15 cellular contexts compared by ENCODE assay signal in genomic region chr15:85760531-85761371, GRCh38. TPM values are rescaled to one million over a fixed set of nuclear protein-coding genes. Genes with fewer than 3 reads are reported as not detected.
DNase-seq lines count a peak whose midpoint lies in the region; ATAC-seq, FAIRE-seq and TF ChIP-seq lines count a peak whose summit lies in the region.
"Had no signal": no experiment of that assay in that cellular context is flagged by ENCODE, and none has a peak within 500 bp of the region (broad histone marks: within the 10 kb centered on the region; RNA-seq: fewer than 3 reads in every experiment).

No MANE protein-coding gene starts in this region.

- RAD21 ChIA-PET in HCT116 (lab: Charles Lee; ENCODE audit: low non-redundant PET in 1 of 2, low total read pairs in 2 of 2, uncharacterized antibody in 2 of 2, unreplicated experiment in 2 of 2), result no interaction called here

- H3K9me3 ChIP-seq in HCT116 (ENCODE audit: control insufficient read depth in 1 of 2, insufficient read depth in 1 of 2, low read depth in 1 of 2, low read length in 2 of 2), result no peaks in the 10 kb centered on the region
- H3K9me3 ChIP-seq in astrocyte (ENCODE audit: insufficient read depth, low read depth, low read length), result no peaks in the 10 kb centered on the region

- H3K27me3 Mint-ChIP-seq in astrocyte (ENCODE audit: low read depth, unreplicated experiment), result no peaks in the 10 kb centered on the region
- H3K27me3 Mint-ChIP-seq in activated T-cell treated with anti-CD3 and anti-CD28 coated beads, Interleukin-2, amount 50 U/mL, for 72 hours (ENCODE audit: low read depth), result no peaks in the 10 kb centered on the region
- H3K27me3 Mint-ChIP-seq: effector memory CD8-positive, alpha-beta T cell had no signal

- intact Hi-C loops in HCT116 (cut with micrococcal nuclease), result no loop called here

- H3K9me2 ChIP-seq in HCT116 (ENCODE audit: insufficient read depth), result no peaks in the 10 kb centered on the region

- CTCF ChIA-PET in HCT116 (lab: Charles Lee), result no interaction called here

- BruUV-seq in HCT116 (replicated peaks; lab: Mats Ljungman, UMichigan), result no TSS peak

- H3K9me3 Mint-ChIP-seq in astrocyte (ENCODE audit: unreplicated experiment), result no peaks in the 10 kb centered on the region
- H3K9me3 Mint-ChIP-seq in activated T-cell treated with anti-CD3 and anti-CD28 coated beads, Interleukin-2, amount 50 U/mL, for 72 hours, result no peaks in the 10 kb centered on the region
- H3K9me3 Mint-ChIP-seq: activated naive CD4-positive, alpha-beta T cell treated with anti-CD3 and anti-CD28 coated beads, Interleukin-2, amount 50 U/mL, for 72 hours; effector memory CD8-positive, alpha-beta T cell; natural killer cell had no signal

- peaks cover 8% of the 10 kb centered on the region for H3K4me1 Mint-ChIP-seq in astrocyte (ENCODE audit: low read depth, unreplicated experiment)
- no peaks in the 10 kb centered on the region for H3K4me1 Mint-ChIP-seq in activated T-cell treated with anti-CD3 and anti-CD28 coated beads, Interleukin-2, amount 50 U/mL, for 72 hours (ENCODE audit: low read depth)

- no peak overlapping the region for H3K27ac Mint-ChIP-seq in astrocyte (ENCODE audit: unreplicated experiment)
- no peak overlapping the region for H3K27ac Mint-ChIP-seq in activated T-cell treated with anti-CD3 and anti-CD28 coated beads, Interleukin-2, amount 50 U/mL, for 72 hours
- H3K27ac Mint-ChIP-seq: activated naive CD4-positive, alpha-beta T cell treated with anti-CD3 and anti-CD28 coated beads, Interleukin-2, amount 50 U/mL, for 72 hours; effector memory CD8-positive, alpha-beta T cell; natural killer cell had no signal

- H3K36me3 ChIP-seq in HCT116 (ENCODE audit: control insufficient read depth in 1 of 2, insufficient read depth in 2 of 2, low read length in 2 of 2), result no peaks in the 10 kb centered on the region
- no peaks in the 10 kb centered on the region for H3K36me3 ChIP-seq in astrocyte (ENCODE audit: insufficient read depth, low read length)

- H3K27me3 ChIP-seq in HCT116 (ENCODE audit: insufficient read depth, low read length) (no peaks in the 10 kb centered on the region), astrocyte (ENCODE audit: insufficient read depth, low read length) (no peaks in the 10 kb centered on the region)

- H3K79me2 ChIP-seq in HCT116 (ENCODE audit: insufficient read depth, low read length) (no peaks in the 10 kb centered on the region), astrocyte (ENCODE audit: insufficient read depth, low read length) (peaks cover 16% of the 10 kb centered on the region)

- H3K27ac ChIP-seq in HCT116 (ENCODE audit: low read depth, low read length), result no peak overlapping the region
- no peak overlapping the region for H3K27ac ChIP-seq in astrocyte (ENCODE audit: low read depth, low read length)
- H3K27ac ChIP-seq: SK-N-MC had no signal

- H3K4me3 ChIP-seq in HCT116 (replicated peaks in 1 of 2; ENCODE audit: low read depth in 1 of 2, low read length in 2 of 2) (no peak overlapping the region), astrocyte (ENCODE audit: insufficient read depth, low read depth, low read length) (no peak overlapping the region)
- H3K4me3 ChIP-seq: SK-N-MC had no signal

- no peak overlapping the region for H3K9ac ChIP-seq in HCT116 (ENCODE audit: low read length)
- peak overlapping the region; percentile 8 for H3K9ac ChIP-seq in astrocyte (ENCODE audit: low read length)

- DNase-seq in D341Med (ENCODE audit: low spot score), result peak; percentile 69
- DNase-seq in HCT116 (ENCODE audit: low read depth, low spot score), result no peak
- DNase-seq in astrocyte (ENCODE audit: low read depth), result no peak
- no peak for DNase-seq in left lobe of liver (ENCODE audit: low spot score)
- DNase-seq in activated T-cell treated with anti-CD3 and anti-CD28 coated beads, Interleukin-2, amount 50 U/mL, for 72 hours, result no peak
- no peak for DNase-seq in mesenteric fat pad (ENCODE audit: low spot score)
- DNase-seq: caudate nucleus; DMS53; effector memory CD8-positive, alpha-beta T cell; natural killer cell; NCI-H1092 had no signal

- H2AFZ ChIP-seq in HCT116 (ENCODE audit: low read depth, low read length, poor library complexity, severe bottlenecking), result no peak overlapping the region
- no peak overlapping the region for H2AFZ ChIP-seq in astrocyte (ENCODE audit: low read depth, low read length)

- ATAC-seq in HCT116 (peak; percentile 62), left lobe of liver (peak; percentile 44), GM21717 (IDR thresholded peaks at IDR 0.05; ENCODE audit: unreplicated experiment) (no peak), HG02884 (IDR thresholded peaks at IDR 0.05; ENCODE audit: unreplicated experiment) (no peak)
- ATAC-seq in activated T-cell treated with anti-CD3 and anti-CD28 coated beads, Interleukin-2, amount 50 U/mL, for 72 hours (replicated peaks in 1 of 2), result no peak
- ATAC-seq: effector memory CD8-positive, alpha-beta T cell; natural killer cell had no signal

- H4K20me1 ChIP-seq in HCT116 (ENCODE audit: insufficient read depth), result no peaks in the 10 kb centered on the region
- H4K20me1 ChIP-seq in astrocyte (ENCODE audit: insufficient read depth, low read length), result peaks cover 43% of the 10 kb centered on the region

- H3K36me3 Mint-ChIP-seq in astrocyte (ENCODE audit: low read depth, unreplicated experiment), result peaks cover 2% of the 10 kb centered on the region
- no peaks in the 10 kb centered on the region for H3K36me3 Mint-ChIP-seq in activated T-cell treated with anti-CD3 and anti-CD28 coated beads, Interleukin-2, amount 50 U/mL, for 72 hours (ENCODE audit: insufficient read depth in 2 of 2)
- H3K36me3 Mint-ChIP-seq: activated naive CD4-positive, alpha-beta T cell treated with anti-CD3 and anti-CD28 coated beads, Interleukin-2, amount 50 U/mL, for 72 hours; natural killer cell had no signal

- no peak overlapping the region for H3K4me3 Mint-ChIP-seq in astrocyte (ENCODE audit: unreplicated experiment)
- H3K4me3 Mint-ChIP-seq in activated T-cell treated with anti-CD3 and anti-CD28 coated beads, Interleukin-2, amount 50 U/mL, for 72 hours, result no peak overlapping the region
- H3K4me3 Mint-ChIP-seq: effector memory CD8-positive, alpha-beta T cell; natural killer cell had no signal

- peak; percentile 53; the same call in 1 of the 2 replicates for TF ChIP-seq RAD21 in HCT116 (IDR thresholded peaks at IDR 0.05; ENCODE audit: low read depth)

- POLR2A ChIA-PET in HCT116 (lab: Charles Lee), result interaction anchor here (0.6 kb wide), 1 partner anchor 408 kb away, joined by 3 read pairs; no protein-coding TSS in a partner anchor

- H3K4me1 ChIP-seq in HCT116 (ENCODE audit: control insufficient read depth in 1 of 2, insufficient read depth in 2 of 2, low read length in 2 of 2), result no peaks in the 10 kb centered on the region
- H3K4me1 ChIP-seq in astrocyte (ENCODE audit: insufficient read depth, low read length), result peaks cover 31% of the 10 kb centered on the region

- peak in 2 of 3 experiments; percentile 13 to 30; a peak in 1 of 6 replicates for TF ChIP-seq CTCF in HCT116 (IDR thresholded peaks at IDR 0.05 in 2 of 3, conservative IDR thresholded peaks at IDR 0.05 in 1 of 3; ENCODE audit: borderline replicate concordance in 1 of 3, insufficient read depth in 1 of 3, low read depth in 2 of 3, low read length in 2 of 3)
- TF ChIP-seq CTCF in astrocyte (IDR thresholded peaks at IDR 0.05; ENCODE audit: insufficient read depth, low read depth, low read length), result no peak

- TF ChIP-seq POLR2A in HCT116 (IDR thresholded peaks at IDR 0.05; ENCODE audit: borderline replicate concordance, extremely low read depth, insufficient read depth, insufficient read length), result no peak

- no peak for FAIRE-seq in astrocyte (lab: Jason Lieb, UNC)

- H3K4me2 ChIP-seq in HCT116 (ENCODE audit: low read length) (no peak overlapping the region), astrocyte (ENCODE audit: low read length) (no peak overlapping the region)

TF ChIP-seq in HCT116, 20 proteins besides CTCF, POLR2A, EP300 and RAD21:
- TF ChIP-seq TCF7L2 (IDR thresholded peaks at IDR 0.05; ENCODE audit: borderline replicate concordance, extremely low read depth, insufficient read depth, insufficient read length), result no peak
- TF ChIP-seq ZBTB33 (IDR thresholded peaks at IDR 0.05; ENCODE audit: extremely low read depth, insufficient replicate concordance, low read length), result no peak
- no peak for TF ChIP-seq FOSL1 (IDR thresholded peaks at IDR 0.05; ENCODE audit: low read depth)
- TF ChIP-seq EGR1 (IDR thresholded peaks at IDR 0.05; ENCODE audit: low read depth), result no peak
- TF ChIP-seq ZNF274 (IDR thresholded peaks at IDR 0.05; ENCODE audit: low read depth, low read length), result no peak
- TF ChIP-seq CEBPB (IDR thresholded peaks at IDR 0.05; ENCODE audit: low read depth), result no peak
- no peak for TF ChIP-seq SP1 (IDR thresholded peaks at IDR 0.05; ENCODE audit: low read depth)
- no peak for TF ChIP-seq POLR2AphosphoS5 (IDR thresholded peaks at IDR 0.05; ENCODE audit: low read depth, low read length)
- TF ChIP-seq SIN3A (IDR thresholded peaks at IDR 0.05; ENCODE audit: low read depth), result no peak
- no peak for TF ChIP-seq MAX (IDR thresholded peaks at IDR 0.05)

RNA-seq across cellular contexts. Expression of gene KLHL25, which starts 34.0 kb away (rescaled TPM):
- total RNA-seq in HCT116 (2021; ENCODE audit: unreplicated experiment) (5.3 TPM), astrocyte (4.7 and 5.6 TPM in 2 replicates), left lobe of liver (6.7 TPM), mesenteric fat pad (30.0 TPM)
- polyA plus RNA-seq in HCT116 (2012), result 2.4 and 2.8 TPM in 2 replicates
- 1 to 10 TPM; 4.4 to 6.2 TPM for total RNA-seq in activated T-cell treated with anti-CD3 and anti-CD28 coated beads, Interleukin-2, amount 50 U/mL, for 72 hours

Comparison
In these comparisons a context has a peak if more than half of its experiments do, and no peak if none do; other contexts are left out.
1. ATAC-seq: peak in HCT116 (single experiment) and left lobe of liver (single experiment); none in activated T-cell treated with anti-CD3 and anti-CD28 coated beads, Interleukin-2, amount 50 U/mL, for 72 hours (0 of 2), GM21717 (single experiment) and HG02884 (single experiment).